Comparison of ENCODE assay signal across 1 cellular context in genomic region chr14:72891666-72892102, GRCh38.
TF ChIP-seq lines count a peak whose summit lies in the region.

No MANE protein-coding gene starts in this region.

TF ChIP-seq in HEK293, 187 proteins besides CTCF, POLR2A, EP300 and RAD21 (continued from another document):
- TF ChIP-seq ZNF404 (tag by site-specific recombination; IDR thresholded peaks at IDR 0.05) = no peak
